33 cellular contexts compared by ENCODE assay signal in the genomic region with DNA sequence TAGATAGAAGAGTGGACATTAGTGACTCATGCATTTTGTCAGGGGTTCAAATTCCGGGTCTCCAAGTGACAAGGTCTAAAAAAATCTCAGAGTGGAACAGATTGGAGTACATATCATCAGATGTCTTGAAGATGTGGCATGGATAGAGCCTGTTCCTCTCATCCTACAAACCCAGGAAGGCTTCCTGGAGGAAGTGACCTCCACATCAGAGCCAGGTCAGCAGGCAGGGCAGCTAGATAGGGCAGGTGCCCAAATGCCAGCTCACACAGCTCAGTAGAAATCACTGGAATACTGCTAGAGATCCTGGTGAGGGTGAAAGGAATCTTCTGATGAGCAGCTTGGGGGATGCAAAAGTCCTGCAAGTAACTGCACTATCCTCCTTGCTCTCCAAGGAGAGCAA.
"Had no signal": no experiment of that assay in that cellular context is flagged by ENCODE, and none has a peak within 500 bp of the region (broad histone marks: within the 10 kb centered on the region; RNA-seq: fewer than 3 reads in every experiment).

No MANE protein-coding gene starts in this region.

- DNase-seq: Karpas-422, Kasumi-1, MG63, MM.1S, MV-4-11, NCI-H1048, NCI-H1092, NCI-H1092 treated with DMSO at 0.1 percent for 48 hours, NCI-H1105, NCI-H1105 treated with DMSO at 0.1 percent for 48 hours, NCI-H1417 treated with DMSO at 0.1 percent for 48 hours, NCI-H1436, NCI-H1436 treated with DMSO at 0.1 percent for 48 hours, NCI-H146, NCI-H1694, NCI-H1694 treated with DMSO at 0.1 percent for 48 hours, NCI-H187, NCI-H187 treated with DMSO at 0.1 percent for 48 hours, NCI-H2029, NCI-H2029 treated with DMSO at 0.1 percent for 48 hours, NCI-H2081, NCI-H2081 treated with DMSO at 0.1 percent for 48 hours, NCI-H2107, NCI-H2171, NCI-H2171 treated with DMSO at 0.1 percent for 48 hours, NCI-H2227 treated with DMSO at 0.1 percent for 48 hours, NCI-H226, NCI-H345, NCI-H446, NCI-H446 treated with DMSO at 0.1 percent for 48 hours, NCI-H510A, NCI-H510A treated with DMSO at 0.1 percent for 48 hours, NCI-H524 had no signal

- H3K36me3 ChIP-seq: MG63 had no signal

- H3K9me3 ChIP-seq: MG63 had no signal

- H3K4me3 ChIP-seq: MG63 had no signal
